Comparison of ENCODE assay signal across 4 cellular contexts in the genomic region with DNA sequence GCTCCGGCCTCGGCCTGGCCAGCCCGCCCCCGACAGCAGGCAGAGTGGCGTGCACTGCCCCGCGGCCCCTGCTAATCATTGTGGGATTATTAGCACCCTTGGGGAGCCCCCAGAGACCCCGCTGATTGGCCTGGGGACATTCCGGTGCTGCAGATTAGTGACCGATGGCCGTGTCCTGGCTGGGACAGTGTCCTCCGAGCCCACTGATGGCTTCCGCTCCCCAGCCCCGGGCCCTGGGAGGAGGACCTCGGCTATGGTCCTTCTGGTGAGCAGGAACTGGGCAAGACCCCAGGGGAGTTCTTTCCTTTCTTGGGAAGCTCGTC. TPM values are rescaled to one million over a fixed set of nuclear protein-coding genes. Genes with fewer than 3 reads are reported as not detected.
"Had no signal": no experiment of that assay in that cellular context is flagged by ENCODE, and none has a peak within 500 bp of the region (broad histone marks: within the 10 kb centered on the region; RNA-seq: fewer than 3 reads in every experiment).

No MANE protein-coding gene starts in this region.

RNA-seq across cellular contexts. Expression of gene CLEC18B, which starts 0.2 kb away (rescaled TPM):
- total RNA-seq: upper lobe of right lung, urinary bladder had no signal
- polyA plus RNA-seq: naive thymus-derived CD4-positive, alpha-beta T cell had no signal

RNA-seq across cellular contexts. Expression of gene NPIPB15, which starts 45.4 kb away (rescaled TPM):
- total RNA-seq: upper lobe of right lung had no signal
- polyA plus RNA-seq: neural cell had no signal
